ENCODE assay signal across 21 cellular contexts in the genomic region with DNA sequence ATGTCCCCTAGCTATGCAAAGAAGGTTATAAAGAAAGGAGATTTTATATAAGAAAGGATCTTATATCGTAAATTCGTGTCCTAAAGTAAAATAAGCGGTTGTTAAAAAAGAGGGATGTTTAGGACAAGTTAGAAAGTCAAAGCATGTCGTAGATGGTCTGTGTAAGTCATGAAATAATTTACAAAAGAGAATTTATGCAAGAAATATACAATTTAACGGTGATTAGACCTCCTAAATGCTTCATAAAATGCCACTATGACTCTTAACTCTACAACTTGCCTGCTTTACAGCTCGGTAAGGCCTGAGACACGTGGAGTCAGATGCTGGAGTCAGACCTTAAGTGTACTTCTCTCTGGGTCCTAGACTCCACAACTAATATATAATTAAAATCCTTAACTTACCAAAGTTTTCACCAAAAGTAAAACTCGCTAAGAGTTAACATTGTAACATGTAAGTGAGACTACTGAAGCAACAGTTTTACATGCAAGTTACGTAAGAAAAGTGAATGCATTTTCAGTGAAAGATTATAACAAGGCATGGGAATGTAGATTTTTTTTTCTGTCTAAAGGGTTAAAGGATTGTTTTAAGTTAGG. TPM values are rescaled to one million over a fixed set of nuclear protein-coding genes. Genes with fewer than 3 reads are reported as not detected.
A peak's percentile ranks its signal among the peaks of the same experiment; 100 is the strongest.
DNase-seq lines count a peak whose midpoint lies in the region; ATAC-seq and TF ChIP-seq lines count a peak whose summit lies in the region.
"Had no signal": no experiment of that assay in that cellular context is flagged by ENCODE, and none has a peak within 500 bp of the region (broad histone marks: within the 10 kb centered on the region; RNA-seq: fewer than 3 reads in every experiment).

No MANE protein-coding gene starts in this region.

- ATAC-seq in HCT116 (no peak), PC-3 (no peak), Right ventricle myocardium inferior (no peak), right cardiac atrium (no peak)
- ATAC-seq in stimulated activated naive CD8-positive, alpha-beta T cell treated with anti-CD3 and anti-CD28 coated beads, Interleukin-15, Interleukin-2, amounts not matched to agents 100 U/mL and 50 U/mL, for 24 hours: no peak
- ATAC-seq: left lobe of liver; stimulated activated naive CD8-positive, alpha-beta T cell treated with anti-CD3 and anti-CD28 coated beads, Interleukin-15, amount 100 ng/mL, for 72 hours had no signal

- H3K36me3 ChIP-seq in A673 (ENCODE audit: insufficient read depth, low read length, poor library complexity, severe bottlenecking) (no peaks in the 10 kb centered on the region), HCT116 (ENCODE audit: control insufficient read depth in 1 of 2, insufficient read depth in 2 of 2, low read length in 2 of 2) (no peaks in the 10 kb centered on the region; a peak in 1 of 4 replicates), PC-3 (ENCODE audit: low read depth, low read length) (0 out of 2 replicates have a peak, but pooled peaks cover 3% of the 10 kb centered on the region), fibroblast of lung (ENCODE audit: control insufficient read depth, insufficient read depth, low read length) (no peaks in the 10 kb centered on the region)
- H3K36me3 ChIP-seq: prostate gland, SJSA1, uterus had no signal

- H4K20me1 ChIP-seq in HCT116 (ENCODE audit: insufficient read depth) (no peaks in the 10 kb centered on the region), PC-3 (ENCODE audit: low read length) (no peaks in the 10 kb centered on the region), fibroblast of lung (ENCODE audit: control insufficient read depth, extremely low read depth, insufficient read depth, low read length) (no peaks in the 10 kb centered on the region)

- H3K4me3 ChIP-seq in A673 (ENCODE audit: low read depth, low read length, poor library complexity, severe bottlenecking): no peak overlapping the region
- H3K4me3 ChIP-seq in HCT116 (replicated peaks in 1 of 2; ENCODE audit: low read depth in 1 of 2, low read length in 2 of 2): no peak overlapping the region
- no peak overlapping the region for H3K4me3 ChIP-seq in PC-3 (ENCODE audit: low read length)
- no peak overlapping the region for H3K4me3 ChIP-seq in fibroblast of lung (replicated peaks in 1 of 4; ENCODE audit: control extremely low read depth in 1 of 4, insufficient read depth in 1 of 4, low read depth in 3 of 4, low read length in 4 of 4)
- no peak overlapping the region for H3K4me3 ChIP-seq in right cardiac atrium (ENCODE audit: low read length)
- H3K4me3 ChIP-seq: prostate gland, SJSA1, uterus had no signal

- DNase-seq in A673 (ENCODE audit: low spot score) (peak; percentile 6), HCT116 (ENCODE audit: low read depth, low spot score) (peak; percentile 39), PC-3 (peak; percentile 34), fibroblast of lung (ENCODE audit: low read depth in 2 of 2) (peak; percentile 6 to 17), Right ventricle myocardium inferior (ENCODE audit: missing footprints) (no peak), right cardiac atrium (no peak), AG08395 (ENCODE audit: low spot score) (no peak)
- DNase-seq in stimulated activated naive CD8-positive, alpha-beta T cell treated with anti-CD3 and anti-CD28 coated beads, Interleukin-15, Interleukin-2, amounts not matched to agents 100 U/mL and 50 U/mL, for 24 hours: no peak
- DNase-seq: activated CD4-positive, alpha-beta T cell treated with anti-CD3 and anti-CD28 coated beads, Interleukin-2, amount 50 U/mL, for 4 hours; activated naive CD8-positive, alpha-beta T cell treated with anti-CD3 and anti-CD28 coated beads, Interleukin-2, amount 10 ng/mL, durations not matched to agents 7 days and 5 days; activated T-cell treated with anti-CD3 and anti-CD28 coated beads, Interleukin-2, amount 50 U/mL, for 48 hours; C1 segment of cervical spinal cord; NCI-H2029; NK-92 treated with Interleukin-12 subunit alpha and Interleukin-12 subunit beta, amount 100 ng/mL, for 24 hours; stimulated activated CD4-positive, alpha-beta T cell treated with anti-CD3 and anti-CD28 coated beads, Interleukin-12 subunit alpha, Interleukin-12 subunit beta, amount 100 ng/mL, for 4 hours; stimulated activated naive CD8-positive, alpha-beta T cell treated with anti-CD3 and anti-CD28 coated beads, Interleukin-15, amount 100 ng/mL, for 72 hours; uterus had no signal

- TF ChIP-seq POLR2A in HCT116 (IDR thresholded peaks at IDR 0.05; ENCODE audit: borderline replicate concordance, extremely low read depth, insufficient read depth, insufficient read length): no peak

- no peak overlapping the region for H3K27ac ChIP-seq in A673 (ENCODE audit: low read depth, low read length, poor library complexity, severe bottlenecking)
- no peak overlapping the region for H3K27ac ChIP-seq in HCT116 (ENCODE audit: low read depth, low read length)
- H3K27ac ChIP-seq in PC-3 (ENCODE audit: low read length): no peak overlapping the region
- no peak overlapping the region for H3K27ac ChIP-seq in fibroblast of lung (ENCODE audit: insufficient read depth, low read length)
- H3K27ac ChIP-seq in right cardiac atrium (ENCODE audit: low read length): no peak overlapping the region
- H3K27ac ChIP-seq: prostate gland, SJSA1, uterus had no signal

- RAD21 ChIA-PET in HCT116 (lab: Charles Lee; ENCODE audit: low non-redundant PET in 1 of 2, low total read pairs in 2 of 2, uncharacterized antibody in 2 of 2, unreplicated experiment in 2 of 2): interaction anchor here in 1 of 2 experiments (0.6 kb wide), 1 partner anchor 16 kb away, joined by 3 read pairs; no protein-coding TSS in a partner anchor

- BruUV-seq in A673 (replicated peaks; lab: Mats Ljungman, UMichigan) (no TSS peak), HCT116 (replicated peaks; lab: Mats Ljungman, UMichigan) (no TSS peak), PC-3 (replicated peaks; lab: Mats Ljungman, UMichigan) (no TSS peak)

- H3K4me1 ChIP-seq in A673 (ENCODE audit: insufficient read depth, low read length, poor library complexity, severe bottlenecking) (no peaks in the 10 kb centered on the region), HCT116 (ENCODE audit: control insufficient read depth in 1 of 2, insufficient read depth in 2 of 2, low read length in 2 of 2) (no peaks in the 10 kb centered on the region), PC-3 (ENCODE audit: insufficient read depth, low read length) (no peaks in the 10 kb centered on the region), fibroblast of lung (ENCODE audit: control insufficient read depth, extremely low read depth, insufficient read depth, low read length) (no peaks in the 10 kb centered on the region), right cardiac atrium (ENCODE audit: control insufficient read depth, insufficient read depth, low read length) (no peaks in the 10 kb centered on the region)
- H3K4me1 ChIP-seq: prostate gland, SJSA1, uterus had no signal

- H3K79me2 ChIP-seq in HCT116 (ENCODE audit: insufficient read depth, low read length): no peaks in the 10 kb centered on the region
- no peaks in the 10 kb centered on the region for H3K79me2 ChIP-seq in PC-3 (ENCODE audit: low read length)
- H3K79me2 ChIP-seq in fibroblast of lung (ENCODE audit: control insufficient read depth, insufficient read depth, low read length): no peaks in the 10 kb centered on the region

- H3K9ac ChIP-seq in HCT116 (ENCODE audit: low read length) (no peak overlapping the region), PC-3 (ENCODE audit: low read length) (no peak overlapping the region), fibroblast of lung (ENCODE audit: insufficient read depth, low read length) (no peak overlapping the region)

- H3K9me2 ChIP-seq in HCT116 (ENCODE audit: insufficient read depth) (no peaks in the 10 kb centered on the region), PC-3 (replicated peaks; ENCODE audit: low read length) (no peaks in the 10 kb centered on the region)

- 53% methylated on average over 9 of the region's 9 CpGs for WGBS in right cardiac atrium

- H3K9me3 ChIP-seq in A673 (ENCODE audit: low read depth, low read length, poor library complexity, severe bottlenecking) (peaks cover 17% of the 10 kb centered on the region), HCT116 (ENCODE audit: control insufficient read depth in 1 of 2, insufficient read depth in 1 of 2, low read depth in 1 of 2, low read length in 2 of 2) (peaks cover 6% of the 10 kb centered on the region in 2 experiments; a peak in 1 of 4 replicates), PC-3 (ENCODE audit: low read length) (peaks cover 16% of the 10 kb centered on the region), fibroblast of lung (ENCODE audit: control insufficient read depth, insufficient read depth, low read depth, low read length) (no peaks in the 10 kb centered on the region), right cardiac atrium (ENCODE audit: control insufficient read depth, low read length) (no peaks in the 10 kb centered on the region)
- H3K9me3 ChIP-seq: prostate gland, SJSA1, uterus had no signal

- TF ChIP-seq RAD21 in HCT116 (IDR thresholded peaks at IDR 0.05; ENCODE audit: low read depth): no peak

- no peak overlapping the region for H3K4me2 ChIP-seq in HCT116 (ENCODE audit: low read length)
- H3K4me2 ChIP-seq in PC-3 (ENCODE audit: low read length): no peak overlapping the region
- no peak overlapping the region for H3K4me2 ChIP-seq in fibroblast of lung (ENCODE audit: extremely low read depth, insufficient read depth, low read length)

- H3K27me3 ChIP-seq in A673 (replicated peaks; ENCODE audit: insufficient read depth, low read depth, low read length, poor library complexity) (no peaks in the 10 kb centered on the region), HCT116 (ENCODE audit: insufficient read depth, low read length) (no peaks in the 10 kb centered on the region), PC-3 (ENCODE audit: low read length) (no peaks in the 10 kb centered on the region), fibroblast of lung (ENCODE audit: control insufficient read depth, insufficient read depth, low read length) (no peaks in the 10 kb centered on the region), right cardiac atrium (ENCODE audit: control insufficient read depth, insufficient read depth) (no peaks in the 10 kb centered on the region)
- H3K27me3 ChIP-seq: SJSA1, uterus had no signal

- H2AFZ ChIP-seq in HCT116 (ENCODE audit: low read depth, low read length, poor library complexity, severe bottlenecking) (no peak overlapping the region), PC-3 (ENCODE audit: low read length) (no peak overlapping the region), fibroblast of lung (ENCODE audit: low read length) (no peak overlapping the region)

- POLR2A ChIA-PET in A673 (lab: Charles Lee; ENCODE audit: low non-redundant PET) (no interaction called here), HCT116 (lab: Charles Lee) (no interaction called here), PC-3 (lab: Charles Lee; ENCODE audit: unreplicated experiment) (no interaction called here)

- intact Hi-C loops in A673 (cut with micrococcal nuclease; ENCODE audit: unreplicated experiment) (no loop called here), HCT116 (cut with micrococcal nuclease) (no loop called here), PC-3 (cut with micrococcal nuclease) (no loop called here), Right ventricle myocardium inferior (cut with DNase I) (no loop called here), right cardiac atrium (cut with DNase I) (no loop called here)

- H3F3A ChIP-seq in PC-3 (ENCODE audit: low read length, unreplicated experiment): no peaks in the 10 kb centered on the region

- TF ChIP-seq CTCF in A673 (conservative IDR thresholded peaks at IDR 0.05; ENCODE audit: low read depth, low read length) (no peak), HCT116 (IDR thresholded peaks at IDR 0.05 in 2 of 3, conservative IDR thresholded peaks at IDR 0.05 in 1 of 3; ENCODE audit: borderline replicate concordance in 1 of 3, insufficient read depth in 1 of 3, low read depth in 2 of 3, low read length in 2 of 3) (no peak), PC-3 (conservative IDR thresholded peaks at IDR 0.05; ENCODE audit: low read depth, low read length) (no peak), fibroblast of lung (conservative IDR thresholded peaks at IDR 0.05 in 1 of 2, IDR thresholded peaks at IDR 0.05 in 1 of 2; ENCODE audit: low read depth in 1 of 2, low read length in 2 of 2) (no peak)

- CTCF ChIA-PET in A673 (lab: Charles Lee): no interaction called here
- CTCF ChIA-PET in HCT116 (lab: Charles Lee): no interaction called here
- CTCF ChIA-PET in PC-3 (lab: Charles Lee): no interaction called here

RNA-seq across cellular contexts. Expression of a gene that starts 13.3 kb away (rescaled TPM):
- 52.1 and 64.2 TPM in 2 replicates for total RNA-seq in A673 (2021)
- total RNA-seq in HCT116 (2021; ENCODE audit: unreplicated experiment): 61.0 TPM
- 53.3 and 57.9 TPM in 2 replicates for polyA plus RNA-seq in HCT116 (2012)
- total RNA-seq in PC-3 (2014; rRNA removed): 41.1 and 43.4 TPM in 2 replicates
- total RNA-seq in fibroblast of lung: 63.1 and 70.6 TPM in 2 replicates
- polyA plus RNA-seq in fibroblast of lung: 69.2 and 70.9 TPM in 2 replicates
- polyA plus RNA-seq in fibroblast of lung (2012): 52.2 and 61.5 TPM in 2 replicates
- 26.0 and 33.4 TPM in 2 replicates for polyA minus RNA-seq in fibroblast of lung (ENCODE audit: low replicate concordance)
- 27.2 TPM for total RNA-seq in Right ventricle myocardium inferior
- 10 to 100 TPM; 25.8 to 47.6 (median 33.6) TPM for total RNA-seq in right cardiac atrium
- polyA plus RNA-seq in right cardiac atrium: 16.2 TPM

RNA-seq across cellular contexts. Expression of a gene that starts 46.1 kb away (rescaled TPM):
- total RNA-seq in A673 (2021) (0.11 and 0.13 TPM in 2 replicates), HCT116 (2021; ENCODE audit: unreplicated experiment) (10.4 TPM), PC-3 (2014; rRNA removed) (not detected in 2 replicates), fibroblast of lung (under 0.01 and 0.33 TPM in 2 replicates), Right ventricle myocardium inferior (15.7 TPM), right cardiac atrium (10 to 100 TPM in 1 of 4 donors, 1 to 10 TPM in 3; 2.1 to 10.7 (median 3.0) TPM)
- polyA plus RNA-seq in HCT116 (2012): 0.49 and 0.95 TPM in 2 replicates
- polyA plus RNA-seq in fibroblast of lung (0.01 and 0.05 TPM in 2 replicates), right cardiac atrium (18.3 TPM)
- 0.08 and 0.23 TPM in 2 replicates for polyA plus RNA-seq in fibroblast of lung (2012)
- polyA minus RNA-seq in fibroblast of lung (ENCODE audit: low replicate concordance): 0.71 TPM in 1 of 2 replicates, not detected in the other
- total RNA-seq: Daoy, SJSA1 had no signal

Comparison
In these comparisons a context has a peak if more than half of its experiments do, and no peak if none do; other contexts are left out.
1. DNase-seq: peak in A673 (single experiment), HCT116 (single experiment), PC-3 (single experiment) and fibroblast of lung (2 of 2); none in stimulated activated naive CD8-positive, alpha-beta T cell treated with anti-CD3 and anti-CD28 coated beads, Interleukin-15, Interleukin-2, amounts not matched to agents 100 U/mL and 50 U/mL, for 24 hours (single experiment), Right ventricle myocardium inferior (single experiment), right cardiac atrium (0 of 3) and AG08395 (single experiment).